Comparison of ENCODE assay signal across 8 cellular contexts in genomic region chr1:153535664-153536585, GRCh38. TPM values are rescaled to one million over a fixed set of nuclear protein-coding genes. Genes with fewer than 3 reads are reported as not detected.
DNase-seq lines count a peak whose midpoint lies in the region; ATAC-seq and TF ChIP-seq lines count a peak whose summit lies in the region.

S100A6 (minus strand) TSS chr1:153535991; CDS start chr1:153535339, 652 bp downstream.

- H2AK5ac ChIP-seq in trophoblast cell (ENCODE audit: low read length) = peak within 1 kb of the TSS; percentile 49

- H3K4ac ChIP-seq in trophoblast cell (ENCODE audit: low read depth, low read length) = peak within 1 kb of the TSS; percentile 24

- H3K4me3 ChIP-seq in cardiac muscle cell (peak within 1 kb of the TSS; percentile 17), trophoblast cell (ENCODE audit: low read depth, low read length) (peak within 1 kb of the TSS; percentile 32), thymus (ENCODE audit: low read length) (peak within 1 kb of the TSS; percentile 67)

- H4K8ac ChIP-seq in trophoblast cell (ENCODE audit: low read depth, low read length) = peak within 1 kb of the TSS; percentile 23

- H3K23ac ChIP-seq in trophoblast cell (ENCODE audit: low read length) = no peak within 1 kb of the TSS

- DNase-seq in G401 (ENCODE audit: low spot score) = peak; percentile 79
- peak; percentile 61 to 94 (median 79) for DNase-seq in T-helper 2 cell
- peak; percentile 86 for DNase-seq in amniotic epithelial cell (ENCODE audit: low read depth)
- DNase-seq in cardiac muscle cell (ENCODE audit: low read depth in 1 of 2, low spot score in 1 of 2) = peak; percentile 32 to 90
- DNase-seq in trophoblast cell = peak; percentile 59 to 76

- H3K27me3 ChIP-seq in cardiac muscle cell (no peaks in the 10 kb centered on the region), trophoblast cell (ENCODE audit: insufficient read depth, low read length) (no peaks in the 10 kb centered on the region), thymus (ENCODE audit: control insufficient read depth, insufficient read depth) (no peaks in the 10 kb centered on the region)

- peak within 1 kb of the TSS; percentile 10 for H4K12ac ChIP-seq in trophoblast cell (ENCODE audit: low read depth, low read length)

- H3K79me2 ChIP-seq in trophoblast cell (ENCODE audit: control insufficient read depth, insufficient read depth, low read length, poor library complexity) = no peaks in the 10 kb centered on the region

- TF ChIP-seq RAD21 in Ishikawa (IDR thresholded peaks at IDR 0.05; ENCODE audit: low read depth) = no peak

- TF ChIP-seq CTCF in cardiac muscle cell (IDR thresholded peaks at IDR 0.05; ENCODE audit: low read depth, low read length) = no peak

- H3K4me1 ChIP-seq in cardiac muscle cell (ENCODE audit: low read depth) (peaks cover 11% of the 10 kb centered on the region), trophoblast cell (ENCODE audit: control insufficient read depth in 1 of 2, insufficient read depth in 2 of 2, low read length in 2 of 2) (peaks cover 27 to 38% of the 10 kb centered on the region in 2 experiments), thymus (ENCODE audit: control insufficient read depth, insufficient read depth, low read length) (peaks cover 42% of the 10 kb centered on the region)

- H3K9me3 ChIP-seq in cardiac muscle cell (ENCODE audit: low read depth) (no peaks in the 10 kb centered on the region), trophoblast cell (ENCODE audit: insufficient read depth, low read depth, low read length) (no peaks in the 10 kb centered on the region), thymus (ENCODE audit: control insufficient read depth) (no peaks in the 10 kb centered on the region)

- no peak within 1 kb of the TSS for H2BK5ac ChIP-seq in trophoblast cell (ENCODE audit: low read depth, low read length, poor library complexity)

- H3K27ac ChIP-seq in cardiac muscle cell (no peak within 1 kb of the TSS), trophoblast cell (ENCODE audit: low read depth, low read length) (no peak within 1 kb of the TSS), thymus (ENCODE audit: low read depth) (peak within 1 kb of the TSS; percentile 93)

- peaks cover 31% of the 10 kb centered on the region for H3K79me1 ChIP-seq in trophoblast cell (ENCODE audit: low read length)

- TF ChIP-seq EP300 in Ishikawa (IDR thresholded peaks at IDR 0.05; ENCODE audit: borderline replicate concordance) = no peak

- peak within 1 kb of the TSS; percentile 63 for H3K14ac ChIP-seq in trophoblast cell (ENCODE audit: low read length)

- ATAC-seq in HG02938 (IDR thresholded peaks at IDR 0.05; ENCODE audit: unreplicated experiment) = no peak

- no CpG with 5 or more reads among the region's 51 CpGs for WGBS in trophoblast cell (ENCODE audit: extremely low coverage, insufficient coverage, insufficient read length)
- WGBS in thymus = 6% methylated on average over 51 of the region's 51 CpGs

- peak within 1 kb of the TSS; percentile 38 for H3K4me2 ChIP-seq in trophoblast cell (ENCODE audit: low read length)

- peak within 1 kb of the TSS; percentile 43 for H3K18ac ChIP-seq in trophoblast cell (ENCODE audit: low read length)

- in situ Hi-C loops in G401 (cut with HindIII; ENCODE audit: low sequenced_read_pairs) = no loop called here

- H4K91ac ChIP-seq in trophoblast cell (ENCODE audit: low read depth, low read length) = peak within 1 kb of the TSS; percentile 71

- peak within 1 kb of the TSS; percentile 40 for H2BK120ac ChIP-seq in trophoblast cell (ENCODE audit: insufficient read depth, low read length, poor library complexity)

- H3K36me3 ChIP-seq in cardiac muscle cell = no peaks in the 10 kb centered on the region
- H3K36me3 ChIP-seq in trophoblast cell (ENCODE audit: control insufficient read depth in 1 of 2, insufficient read depth in 2 of 2, low read length in 2 of 2) = no peaks in the 10 kb centered on the region
- peaks cover 3% of the 10 kb centered on the region for H3K36me3 ChIP-seq in thymus (ENCODE audit: control insufficient read depth, insufficient read depth)

- H2BK12ac ChIP-seq in trophoblast cell (ENCODE audit: low read length) = peak within 1 kb of the TSS; percentile 90

- no peak within 1 kb of the TSS for H3K9ac ChIP-seq in trophoblast cell (ENCODE audit: low read length)

- H2AFZ ChIP-seq in trophoblast cell (ENCODE audit: insufficient read depth, low read length, poor library complexity) = peak within 1 kb of the TSS; percentile 32

TF ChIP-seq in Ishikawa, 13 proteins besides CTCF, POLR2A, EP300 and RAD21:
- TF ChIP-seq, protein P1, sequence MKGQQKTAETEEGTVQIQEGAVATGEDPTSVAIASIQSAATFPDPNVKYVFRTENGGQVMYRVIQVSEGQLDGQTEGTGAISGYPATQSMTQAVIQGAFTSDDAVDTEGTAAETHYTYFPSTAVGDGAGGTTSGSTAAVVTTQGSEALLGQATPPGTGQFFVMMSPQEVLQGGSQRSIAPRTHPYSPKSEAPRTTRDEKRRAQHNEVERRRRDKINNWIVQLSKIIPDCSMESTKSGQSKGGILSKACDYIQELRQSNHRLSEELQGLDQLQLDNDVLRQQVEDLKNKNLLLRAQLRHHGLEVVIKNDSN (IDR thresholded peaks at IDR 0.05) = peak; percentile 92
- TF ChIP-seq CEBPB (IDR thresholded peaks at IDR 0.05) (peak; percentile 41), YY1 (IDR thresholded peaks at IDR 0.05; ENCODE audit: low read depth) (peak; percentile 3; the same call in 1 of the 2 replicates), MAX (IDR thresholded peaks at IDR 0.05) (peak; percentile 83), CREB1 (IDR thresholded peaks at IDR 0.05; ENCODE audit: low read depth) (no peak), EGR1 (IDR thresholded peaks at IDR 0.05) (no peak), TAF1 (IDR thresholded peaks at IDR 0.05; ENCODE audit: low read depth) (no peak; the same call in none of the 2 replicates), NFIC (IDR thresholded peaks at IDR 0.05) (no peak), TEAD4 (IDR thresholded peaks at IDR 0.05) (no peak), TCF12 (IDR thresholded peaks at IDR 0.05; ENCODE audit: low read depth) (peak; percentile 21; the same call in 1 of the 2 replicates), FOXM1 (IDR thresholded peaks at IDR 0.05; ENCODE audit: borderline replicate concordance, low read depth) (no peak), ZBTB7A (IDR thresholded peaks at IDR 0.05; ENCODE audit: low read depth) (peak; percentile 70)
- TF ChIP-seq, protein P2, sequence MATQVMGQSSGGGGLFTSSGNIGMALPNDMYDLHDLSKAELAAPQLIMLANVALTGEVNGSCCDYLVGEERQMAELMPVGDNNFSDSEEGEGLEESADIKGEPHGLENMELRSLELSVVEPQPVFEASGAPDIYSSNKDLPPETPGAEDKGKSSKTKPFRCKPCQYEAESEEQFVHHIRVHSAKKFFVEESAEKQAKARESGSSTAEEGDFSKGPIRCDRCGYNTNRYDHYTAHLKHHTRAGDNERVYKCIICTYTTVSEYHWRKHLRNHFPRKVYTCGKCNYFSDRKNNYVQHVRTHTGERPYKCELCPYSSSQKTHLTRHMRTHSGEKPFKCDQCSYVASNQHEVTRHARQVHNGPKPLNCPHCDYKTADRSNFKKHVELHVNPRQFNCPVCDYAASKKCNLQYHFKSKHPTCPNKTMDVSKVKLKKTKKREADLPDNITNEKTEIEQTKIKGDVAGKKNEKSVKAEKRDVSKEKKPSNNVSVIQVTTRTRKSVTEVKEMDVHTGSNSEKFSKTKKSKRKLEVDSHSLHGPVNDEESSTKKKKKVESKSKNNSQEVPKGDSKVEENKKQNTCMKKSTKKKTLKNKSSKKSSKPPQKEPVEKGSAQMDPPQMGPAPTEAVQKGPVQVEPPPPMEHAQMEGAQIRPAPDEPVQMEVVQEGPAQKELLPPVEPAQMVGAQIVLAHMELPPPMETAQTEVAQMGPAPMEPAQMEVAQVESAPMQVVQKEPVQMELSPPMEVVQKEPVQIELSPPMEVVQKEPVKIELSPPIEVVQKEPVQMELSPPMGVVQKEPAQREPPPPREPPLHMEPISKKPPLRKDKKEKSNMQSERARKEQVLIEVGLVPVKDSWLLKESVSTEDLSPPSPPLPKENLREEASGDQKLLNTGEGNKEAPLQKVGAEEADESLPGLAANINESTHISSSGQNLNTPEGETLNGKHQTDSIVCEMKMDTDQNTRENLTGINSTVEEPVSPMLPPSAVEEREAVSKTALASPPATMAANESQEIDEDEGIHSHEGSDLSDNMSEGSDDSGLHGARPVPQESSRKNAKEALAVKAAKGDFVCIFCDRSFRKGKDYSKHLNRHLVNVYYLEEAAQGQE (IDR thresholded peaks at IDR 0.05; ENCODE audit: low read depth) = no peak

RNA-seq across cellular contexts. Expression of gene S100A6, which starts in this region (rescaled TPM):
- 308 and 563 TPM in 2 replicates for total RNA-seq in G401 (2014; rRNA removed; shearing (Covaris generic))
- total RNA-seq in cardiac muscle cell = 13.7 and 23.1 TPM in 2 replicates
- polyA plus RNA-seq in cardiac muscle cell = 40.7 and 54.7 TPM in 2 replicates
- 120 and 129 TPM in 2 replicates for polyA plus RNA-seq in trophoblast cell (2013)
- polyA plus RNA-seq in thymus = 654 TPM

Comparison
In these comparisons a context has a peak if more than half of its experiments do, and no peak if none do; other contexts are left out.
1. RNA of gene S100A6 (total RNA-seq): 308 to 563 TPM in G401; 13.7 to 23.1 TPM in cardiac muscle cell; every median in the first group is over 10 times any median in the second.
2. RNA of gene S100A6 (polyA plus RNA-seq): 654 TPM in thymus (single experiment); 40.7 to 54.7 TPM in cardiac muscle cell; every median in the first group is over 10 times any median in the second.
3. H3K4me3 ChIP-seq: peak in every context shown above with its lines; median percentile 67 in thymus; 32 in trophoblast cell; 17 in cardiac muscle cell.
4. Peak in every context shown above with its lines, with median percentiles within 50 percentile points of each other: DNase-seq.